8 cellular contexts compared by ENCODE assay signal in genomic region chr11:841981-842369, GRCh38. TPM values are rescaled to one million over a fixed set of nuclear protein-coding genes. Genes with fewer than 3 reads are reported as not detected.
DNase-seq lines count a peak whose midpoint lies in the region; ATAC-seq lines count a peak whose summit lies in the region.

No MANE protein-coding gene starts in this region.

- H3K27me3 Mint-ChIP-seq in activated T-helper 17 cell treated with anti-CD3 and anti-CD28 coated beads, Interleukin-2, amount 50 U/mL, for 72 hours, result no peaks in the 10 kb centered on the region
- H3K27me3 Mint-ChIP-seq in stimulated activated naive CD8-positive, alpha-beta T cell treated with anti-CD3 and anti-CD28 coated beads, Interleukin-15, amount 100 ng/mL, for 72 hours, result no peaks in the 10 kb centered on the region

- peaks cover 18% of the 10 kb centered on the region for H3K36me3 Mint-ChIP-seq in activated T-helper 17 cell treated with anti-CD3 and anti-CD28 coated beads, Interleukin-2, amount 50 U/mL, for 72 hours (ENCODE audit: low read depth)

- peak overlapping the region; percentile 78 for H3K4me3 ChIP-seq in iPS-15b (ENCODE audit: low read depth, low read length)

- peaks cover 31% of the 10 kb centered on the region for H3K36me3 ChIP-seq in iPS-15b (ENCODE audit: control insufficient read depth, insufficient read depth, low read length)

- H3K4me3 Mint-ChIP-seq in activated T-helper 17 cell treated with anti-CD3 and anti-CD28 coated beads, Interleukin-2, amount 50 U/mL, for 72 hours, result peak overlapping the region; percentile 73
- peak overlapping the region; percentile 88 to 89 for H3K4me3 Mint-ChIP-seq in stimulated activated naive CD8-positive, alpha-beta T cell treated with anti-CD3 and anti-CD28 coated beads, Interleukin-15, amount 100 ng/mL, for 72 hours

- peak overlapping the region; percentile 82 for H3K27ac Mint-ChIP-seq in activated T-helper 17 cell treated with anti-CD3 and anti-CD28 coated beads, Interleukin-2, amount 50 U/mL, for 72 hours
- peak overlapping the region; percentile 93 to 95 for H3K27ac Mint-ChIP-seq in stimulated activated naive CD8-positive, alpha-beta T cell treated with anti-CD3 and anti-CD28 coated beads, Interleukin-15, amount 100 ng/mL, for 72 hours

- ATAC-seq in GM18868 (IDR thresholded peaks at IDR 0.05; ENCODE audit: unreplicated experiment), result peak; percentile 14
- peak; percentile 37 for ATAC-seq in HG03066 (IDR thresholded peaks at IDR 0.05; ENCODE audit: low read depth, unreplicated experiment)
- peak; percentile 56 for ATAC-seq in activated T-helper 17 cell treated with anti-CD3 and anti-CD28 coated beads, Interleukin-2, amount 50 U/mL, for 72 hours (replicated peaks)
- ATAC-seq in stimulated activated naive CD8-positive, alpha-beta T cell treated with anti-CD3 and anti-CD28 coated beads, Interleukin-15, amount 100 ng/mL, for 72 hours, result peak; percentile 41

- no peaks in the 10 kb centered on the region for H3K27me3 ChIP-seq in iPS-15b (ENCODE audit: control insufficient read depth, insufficient read depth, low read length)

- H3K9me3 Mint-ChIP-seq in activated T-helper 17 cell treated with anti-CD3 and anti-CD28 coated beads, Interleukin-2, amount 50 U/mL, for 72 hours, result no peaks in the 10 kb centered on the region
- H3K9me3 Mint-ChIP-seq in stimulated activated naive CD8-positive, alpha-beta T cell treated with anti-CD3 and anti-CD28 coated beads, Interleukin-15, amount 100 ng/mL, for 72 hours, result no peaks in the 10 kb centered on the region

- DNase-seq in stimulated activated naive CD8-positive, alpha-beta T cell treated with anti-CD3 and anti-CD28 coated beads, Interleukin-15, amount 100 ng/mL, for 72 hours, result no peak
- DNase-seq in NCI-H1048 (lab: John Stamatoyannopoulos, UW) (no peak), NOMO-1 treated with DMSO at 0.1 percent for 48 hours (lab: John Stamatoyannopoulos, UW; ENCODE audit: unreplicated experiment) (no peak)
- DNase-seq in effector CD4-positive, alpha-beta T cell, result no peak

- H3K9me3 ChIP-seq in iPS-15b (ENCODE audit: control insufficient read depth, insufficient read depth, low read length), result no peaks in the 10 kb centered on the region

- peaks cover 7% of the 10 kb centered on the region for H3K4me1 Mint-ChIP-seq in activated T-helper 17 cell treated with anti-CD3 and anti-CD28 coated beads, Interleukin-2, amount 50 U/mL, for 72 hours
- peaks cover 75% of the 10 kb centered on the region for H3K4me1 Mint-ChIP-seq in stimulated activated naive CD8-positive, alpha-beta T cell treated with anti-CD3 and anti-CD28 coated beads, Interleukin-15, amount 100 ng/mL, for 72 hours

- H3K4me1 ChIP-seq in iPS-15b (ENCODE audit: control insufficient read depth, insufficient read depth, low read length), result peaks cover 18% of the 10 kb centered on the region

- peak overlapping the region; percentile 89 for H3K9ac ChIP-seq in iPS-15b (ENCODE audit: low read depth, low read length)

RNA-seq across cellular contexts. Expression of gene POLR2L, which starts 0.4 kb away (rescaled TPM):
- 100 to 1,000 TPM in 1 of 2 donors, 10 to 100 TPM in 1; 41.2 to 106 TPM for total RNA-seq in activated T-helper 17 cell treated with anti-CD3 and anti-CD28 coated beads, Interleukin-2, amount 50 U/mL, for 72 hours

RNA-seq across cellular contexts. Expression of gene TSPAN4, which starts 0.7 kb away (rescaled TPM):
- 10 to 100 TPM in 1 of 2 donors, 1 to 10 TPM in 1; 6.0 to 11.2 TPM for total RNA-seq in activated T-helper 17 cell treated with anti-CD3 and anti-CD28 coated beads, Interleukin-2, amount 50 U/mL, for 72 hours

RNA-seq across cellular contexts. Expression of gene CD151, which starts 9.2 kb away (rescaled TPM):
- total RNA-seq in activated T-helper 17 cell treated with anti-CD3 and anti-CD28 coated beads, Interleukin-2, amount 50 U/mL, for 72 hours, result 10 to 100 TPM; 61.5 to 74.6 TPM

RNA-seq across cellular contexts. Expression of gene CRACR2B, which starts 14.3 kb away (rescaled TPM):
- 1 to 10 TPM; 1.4 to 1.9 TPM for total RNA-seq in activated T-helper 17 cell treated with anti-CD3 and anti-CD28 coated beads, Interleukin-2, amount 50 U/mL, for 72 hours

RNA-seq across cellular contexts. Expression of gene PNPLA2, which starts 23.3 kb away (rescaled TPM):
- 10 to 100 TPM; 36.8 to 39.3 TPM for total RNA-seq in activated T-helper 17 cell treated with anti-CD3 and anti-CD28 coated beads, Interleukin-2, amount 50 U/mL, for 72 hours
